8 cellular contexts compared by ENCODE assay signal in genomic region chr6:37134622-37135191, GRCh38. TPM values are rescaled to one million over a fixed set of nuclear protein-coding genes. Genes with fewer than 3 reads are reported as not detected.
DNase-seq lines count a peak whose midpoint lies in the region; ATAC-seq and TF ChIP-seq lines count a peak whose summit lies in the region.

No MANE protein-coding gene starts in this region.

- H3K27ac Mint-ChIP-seq in mesothelial cell of epicardium = peak overlapping the region; percentile 88

- TF ChIP-seq CTCF in AG10803 (conservative IDR thresholded peaks at IDR 0.05; ENCODE audit: low read length) (no peak), OCI-LY1 (IDR thresholded peaks at IDR 0.05; ENCODE audit: low read length) (no peak), colonic mucosa (IDR thresholded peaks at IDR 0.05) (no peak), mesothelial cell of epicardium (IDR thresholded peaks at IDR 0.05; ENCODE audit: unreplicated experiment) (no peak)

- H3K36me3 Mint-ChIP-seq in mesothelial cell of epicardium = no peaks in the 10 kb centered on the region

- no peaks in the 10 kb centered on the region for H3K79me2 ChIP-seq in OCI-LY1 (ENCODE audit: insufficient read depth, low read length)

- intact Hi-C loops in colonic mucosa (cut with DNase I) = no loop called here

- H3K4me1 ChIP-seq in OCI-LY1 (ENCODE audit: insufficient read depth, low read length, severe bottlenecking) (peaks cover 68% of the 10 kb centered on the region), colonic mucosa (peaks cover 24% of the 10 kb centered on the region)

- no peak for ATAC-seq in HG03521 (IDR thresholded peaks at IDR 0.05; ENCODE audit: unreplicated experiment)
- ATAC-seq in HG02852 (IDR thresholded peaks at IDR 0.05; ENCODE audit: unreplicated experiment) = no peak

- no peaks in the 10 kb centered on the region for H4K20me1 ChIP-seq in OCI-LY1 (ENCODE audit: insufficient read depth, low read length)

- H3K36me3 ChIP-seq in OCI-LY1 (ENCODE audit: insufficient read depth, low read length) (no peaks in the 10 kb centered on the region), colonic mucosa (no peaks in the 10 kb centered on the region)

- H3K9ac ChIP-seq in OCI-LY1 (ENCODE audit: low read length) (peak overlapping the region; percentile 22; the same call in 1 of the 2 replicates), colonic mucosa (ENCODE audit: low read depth in 2 of 2, low read length in 2 of 2) (peak overlapping the region in 1 of 2 donors; percentile 62)

- no peaks in the 10 kb centered on the region for H3K9me3 Mint-ChIP-seq in mesothelial cell of epicardium

- H3K4me2 ChIP-seq in OCI-LY1 (ENCODE audit: low read length) = peak overlapping the region; percentile 9; the same call in 1 of the 2 replicates

- no peaks in the 10 kb centered on the region for H3K9me3 ChIP-seq in OCI-LY1 (ENCODE audit: low read length)
- H3K9me3 ChIP-seq in colonic mucosa = no peaks in the 10 kb centered on the region

- H3K4me1 Mint-ChIP-seq in mesothelial cell of epicardium = peaks cover 76% of the 10 kb centered on the region

- H3K4me3 ChIP-seq in AG10803 (ENCODE audit: low read length) (peak overlapping the region; percentile 5; the same call in 1 of the 2 replicates), OCI-LY1 (ENCODE audit: low read depth, low read length, poor library complexity, severe bottlenecking) (no peak overlapping the region), colonic mucosa (no peak overlapping the region)

- H3K27me3 ChIP-seq in OCI-LY1 (ENCODE audit: insufficient read depth, low read length) = no peaks in the 10 kb centered on the region
- no peaks in the 10 kb centered on the region for H3K27me3 ChIP-seq in colonic mucosa

- H3F3A ChIP-seq in OCI-LY1 (ENCODE audit: insufficient read depth, low read length) = peaks cover 7% of the 10 kb centered on the region; the same call in 1 of the 2 replicates

- no peak overlapping the region for H3K4me3 Mint-ChIP-seq in mesothelial cell of epicardium

- H3K27ac ChIP-seq in OCI-LY1 (ENCODE audit: low read depth, low read length, poor library complexity, severe bottlenecking) (peak overlapping the region; percentile 88), colonic mucosa (peak overlapping the region; percentile 90)

- no peak overlapping the region for H2AFZ ChIP-seq in OCI-LY1 (ENCODE audit: low read length)

- DNase-seq in AG10803 (ENCODE audit: low read depth) (peak; percentile 97), colonic mucosa (peak; percentile 82), mesothelial cell of epicardium (ENCODE audit: low spot score in 2 of 2, unreplicated experiment in 2 of 2) (no peak), C1 segment of cervical spinal cord (lab: John Stamatoyannopoulos, UW) (no peak), NCI-H1930 (lab: John Stamatoyannopoulos, UW) (no peak)

- H3K9me2 ChIP-seq in OCI-LY1 (ENCODE audit: low read depth, low read length) = no peaks in the 10 kb centered on the region

- no peaks in the 10 kb centered on the region for H3K27me3 Mint-ChIP-seq in mesothelial cell of epicardium (ENCODE audit: low read depth)

RNA-seq across cellular contexts. Expression of gene PIM1, which starts 35.2 kb away (rescaled TPM):
- 10 to 100 TPM; 15.6 to 26.2 TPM for total RNA-seq in colonic mucosa
- total RNA-seq in mesothelial cell of epicardium = 26.2 to 30.3 TPM (median 28.6 TPM) in 3 replicates

Comparison
In these comparisons a context has a peak if more than half of its experiments do, and no peak if none do; other contexts are left out.
1. DNase-seq: peak in AG10803 (single experiment) and colonic mucosa (single experiment); none in mesothelial cell of epicardium (0 of 2), C1 segment of cervical spinal cord (0 of 14) and NCI-H1930 (0 of 2).